22 cellular contexts compared by ENCODE assay signal in genomic region chr1:169515641-169516040, GRCh38. TPM values are rescaled to one million over a fixed set of nuclear protein-coding genes. Genes with fewer than 3 reads are reported as not detected.
DNase-seq lines count a peak whose midpoint lies in the region; FAIRE-seq and TF ChIP-seq lines count a peak whose summit lies in the region.
"Had no signal": no experiment of that assay in that cellular context is flagged by ENCODE, and none has a peak within 500 bp of the region (broad histone marks: within the 10 kb centered on the region; RNA-seq: fewer than 3 reads in every experiment).

No MANE protein-coding gene starts in this region.

- no peak overlapping the region for H3K14ac ChIP-seq in trophoblast cell (ENCODE audit: low read length)

- H2AFZ ChIP-seq in trophoblast cell (ENCODE audit: insufficient read depth, low read length, poor library complexity), result no peak overlapping the region
- H2AFZ ChIP-seq: GM23248 had no signal

- FAIRE-seq in small intestine (lab: Jason Lieb, UNC), result peak; percentile 30
- FAIRE-seq: A549, GM19239, H1 had no signal

- H3K9me3 ChIP-seq in small intestine (ENCODE audit: control insufficient read depth, low read depth) (no peaks in the 10 kb centered on the region), trophoblast cell (ENCODE audit: insufficient read depth, low read depth, low read length) (no peaks in the 10 kb centered on the region)
- H3K9me3 ChIP-seq: A549 had no signal

- H3K79me1 ChIP-seq in trophoblast cell (ENCODE audit: low read length), result no peaks in the 10 kb centered on the region

- H3K27me3 ChIP-seq in small intestine (ENCODE audit: control insufficient read depth in 2 of 2, insufficient read depth in 2 of 2, low read length in 2 of 2), result no peaks in the 10 kb centered on the region
- H3K27me3 ChIP-seq in trophoblast cell (ENCODE audit: insufficient read depth, low read length), result no peaks in the 10 kb centered on the region

- H2BK5ac ChIP-seq in trophoblast cell (ENCODE audit: low read depth, low read length, poor library complexity), result no peak overlapping the region

- H4K12ac ChIP-seq in trophoblast cell (ENCODE audit: low read depth, low read length), result no peak overlapping the region

- no peaks in the 10 kb centered on the region for H3K27me3 Mint-ChIP-seq in activated naive CD4-positive, alpha-beta T cell treated with anti-CD3 and anti-CD28 coated beads, Interleukin-2, amount 50 U/mL, for 24 hours
- no peaks in the 10 kb centered on the region for H3K27me3 Mint-ChIP-seq in activated naive CD4-positive, alpha-beta T cell treated with anti-CD3 and anti-CD28 coated beads for 36 hours (ENCODE audit: low read depth)
- H3K27me3 Mint-ChIP-seq: CD4-positive, alpha-beta memory T cell had no signal

- H2BK12ac ChIP-seq in trophoblast cell (ENCODE audit: low read length), result no peak overlapping the region

- H3K36me3 Mint-ChIP-seq in activated naive CD4-positive, alpha-beta T cell treated with anti-CD3 and anti-CD28 coated beads, Interleukin-2, amount 50 U/mL, for 24 hours, result peaks cover 53% of the 10 kb centered on the region
- H3K36me3 Mint-ChIP-seq in activated naive CD4-positive, alpha-beta T cell treated with anti-CD3 and anti-CD28 coated beads for 36 hours (ENCODE audit: low read depth), result peaks cover 61% of the 10 kb centered on the region

- no peak overlapping the region for H3K4ac ChIP-seq in trophoblast cell (ENCODE audit: low read depth, low read length)

- H3K4me1 ChIP-seq in small intestine (ENCODE audit: control insufficient read depth in 2 of 2, insufficient read depth in 1 of 2, low read depth in 1 of 2, low read length in 1 of 2), result no peaks in the 10 kb centered on the region
- H3K4me1 ChIP-seq in trophoblast cell (ENCODE audit: control insufficient read depth in 1 of 2, insufficient read depth in 2 of 2, low read length in 2 of 2), result no peaks in the 10 kb centered on the region

- H3K9ac ChIP-seq in trophoblast cell (ENCODE audit: low read length), result no peak overlapping the region
- H3K9ac ChIP-seq: GM23248 had no signal

- peak overlapping the region; percentile 38 for H3K27ac Mint-ChIP-seq in activated naive CD4-positive, alpha-beta T cell treated with anti-CD3 and anti-CD28 coated beads, Interleukin-2, amount 50 U/mL, for 24 hours
- no peak overlapping the region for H3K27ac Mint-ChIP-seq in activated naive CD4-positive, alpha-beta T cell treated with anti-CD3 and anti-CD28 coated beads for 36 hours

- H4K91ac ChIP-seq in trophoblast cell (ENCODE audit: low read depth, low read length), result no peak overlapping the region

- H3K4me3 ChIP-seq in small intestine (ENCODE audit: low read depth in 1 of 2, low read length in 2 of 2) (no peak overlapping the region), trophoblast cell (ENCODE audit: low read depth, low read length) (no peak overlapping the region)
- H3K4me3 ChIP-seq: A549, GM23248 had no signal

- no peak overlapping the region for H4K8ac ChIP-seq in trophoblast cell (ENCODE audit: low read depth, low read length)

- H3K18ac ChIP-seq in trophoblast cell (ENCODE audit: low read length), result no peak overlapping the region

- no peak overlapping the region for H3K23ac ChIP-seq in trophoblast cell (ENCODE audit: low read length)

- CTCF ChIA-PET in activated naive CD4-positive, alpha-beta T cell treated with anti-CD3 and anti-CD28 coated beads for 36 hours (lab: Charles Lee), result no interaction called here

- DNase-seq in activated naive CD4-positive, alpha-beta T cell treated with anti-CD3 and anti-CD28 coated beads for 36 hours, result no peak
- DNase-seq in kidney tubule cell (ENCODE audit: low spot score) (peak; percentile 20), small intestine (no peak), GM03348 (ENCODE audit: low spot score) (no peak), SHP77 treated with DMSO at 0.1 percent for 48 hours (lab: John Stamatoyannopoulos, UW) (no peak), trophoblast cell (no peak)
- DNase-seq: 8988T; C1 segment of cervical spinal cord; Calu3; CD4-positive, alpha-beta memory T cell; COR-L47; DMS53; DMS79 treated with DMSO at 0.1 percent for 48 hours; GF-D8; GM23248; H7; HCEC 1CT had no signal

- H2AK5ac ChIP-seq in trophoblast cell (ENCODE audit: low read length), result no peak overlapping the region

- H3K4me2 ChIP-seq in trophoblast cell (ENCODE audit: low read length), result no peak overlapping the region
- H3K4me2 ChIP-seq: A549 had no signal

- peaks cover 10% of the 10 kb centered on the region for H3K4me1 Mint-ChIP-seq in activated naive CD4-positive, alpha-beta T cell treated with anti-CD3 and anti-CD28 coated beads, Interleukin-2, amount 50 U/mL, for 24 hours
- peaks cover 13% of the 10 kb centered on the region for H3K4me1 Mint-ChIP-seq in activated naive CD4-positive, alpha-beta T cell treated with anti-CD3 and anti-CD28 coated beads for 36 hours (ENCODE audit: low read depth)
- H3K4me1 Mint-ChIP-seq: CD4-positive, alpha-beta memory T cell had no signal

- H3K36me3 ChIP-seq in small intestine (ENCODE audit: control insufficient read depth in 2 of 2, insufficient read depth in 2 of 2, low read length in 2 of 2) (no peaks in the 10 kb centered on the region), trophoblast cell (ENCODE audit: control insufficient read depth in 1 of 2, insufficient read depth in 2 of 2, low read length in 2 of 2) (no peaks in the 10 kb centered on the region)

- no peaks in the 10 kb centered on the region for H3K79me2 ChIP-seq in trophoblast cell (ENCODE audit: control insufficient read depth, insufficient read depth, low read length, poor library complexity)

- H3K27ac ChIP-seq in VCaP, result peak overlapping the region; percentile 99
- no peak overlapping the region for H3K27ac ChIP-seq in small intestine (ENCODE audit: low read depth in 1 of 2, low read length in 1 of 2)
- no peak overlapping the region for H3K27ac ChIP-seq in trophoblast cell (ENCODE audit: low read depth, low read length)
- H3K27ac ChIP-seq: A549, GM23248 had no signal

- TF ChIP-seq CTCF in VCaP (conservative IDR thresholded peaks at IDR 0.05), result no peak

- H2BK120ac ChIP-seq in trophoblast cell (ENCODE audit: insufficient read depth, low read length, poor library complexity), result no peak overlapping the region

- intact Hi-C loops in activated naive CD4-positive, alpha-beta T cell treated with anti-CD3 and anti-CD28 coated beads for 36 hours (cut with micrococcal nuclease), result no loop called here

- no peaks in the 10 kb centered on the region for H3K9me3 Mint-ChIP-seq in activated naive CD4-positive, alpha-beta T cell treated with anti-CD3 and anti-CD28 coated beads, Interleukin-2, amount 50 U/mL, for 24 hours
- H3K9me3 Mint-ChIP-seq in activated naive CD4-positive, alpha-beta T cell treated with anti-CD3 and anti-CD28 coated beads for 36 hours, result no peaks in the 10 kb centered on the region
- H3K9me3 Mint-ChIP-seq: CD4-positive, alpha-beta memory T cell had no signal

- no peak overlapping the region for H3K4me3 Mint-ChIP-seq in activated naive CD4-positive, alpha-beta T cell treated with anti-CD3 and anti-CD28 coated beads, Interleukin-2, amount 50 U/mL, for 24 hours
- no peak overlapping the region for H3K4me3 Mint-ChIP-seq in activated naive CD4-positive, alpha-beta T cell treated with anti-CD3 and anti-CD28 coated beads for 36 hours
- H3K4me3 Mint-ChIP-seq: CD4-positive, alpha-beta memory T cell had no signal

RNA-seq across cellular contexts. Expression of gene SLC19A2, which starts 29.9 kb away (rescaled TPM):
- total RNA-seq in activated naive CD4-positive, alpha-beta T cell treated with anti-CD3 and anti-CD28 coated beads for 36 hours, result 1 to 10 TPM; 3.2 to 3.6 TPM
- 10 to 100 TPM in 1 of 3 donors, 1 to 10 TPM in 2; 1.9 to 13.4 (median 5.1) TPM for polyA plus RNA-seq in small intestine
- polyA plus RNA-seq in trophoblast cell (2013), result 29.4 and 30.4 TPM in 2 replicates
